In the genomic region with DNA sequence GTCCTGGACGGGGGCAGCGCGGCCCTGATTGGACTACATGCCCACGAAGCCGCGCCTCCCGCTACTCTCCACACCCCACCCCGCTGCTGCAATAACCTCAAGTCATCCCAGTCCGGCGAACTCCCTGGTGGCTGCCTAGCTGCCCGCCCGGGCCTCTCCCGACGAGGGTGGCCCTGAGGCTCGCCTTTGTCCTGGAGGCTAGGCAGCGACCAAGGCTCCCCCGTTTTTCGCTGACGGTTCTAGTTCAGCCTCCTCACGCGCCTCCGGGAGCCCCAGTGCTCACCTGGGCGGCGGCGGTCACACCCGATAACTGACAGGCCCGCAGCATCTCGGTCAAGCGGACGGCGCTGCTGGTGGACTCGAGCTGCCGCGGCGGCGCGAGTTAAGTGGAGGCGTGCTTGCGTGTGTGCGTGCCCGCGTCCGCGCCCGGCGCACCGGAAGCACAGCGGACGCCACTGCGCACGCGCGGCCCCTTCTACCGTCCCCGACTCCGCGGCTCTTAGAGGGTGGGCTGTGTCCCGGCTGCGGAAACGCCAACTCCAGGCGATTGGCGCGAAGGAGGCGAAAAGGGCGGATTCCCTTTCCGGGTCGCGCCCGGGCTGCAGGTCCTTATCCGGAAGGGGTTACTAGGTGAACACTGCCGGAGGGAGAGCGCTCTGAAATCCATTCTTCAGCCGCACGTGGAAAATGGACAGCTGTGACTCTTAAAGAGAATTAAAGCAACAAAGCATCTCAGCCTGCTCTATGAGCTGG, we compare ENCODE assay signal across 8 cellular contexts. TPM values are rescaled to one million over a fixed set of nuclear protein-coding genes. Genes with fewer than 3 reads are reported as not detected.
DNase-seq lines count a peak whose midpoint lies in the region; ATAC-seq and TF ChIP-seq lines count a peak whose summit lies in the region.

TSS of gene IMMT (minus strand) at position 408 of the 753 bp plus-strand sequence. CDS start at position 328, 80 bp downstream.

- peak within 1 kb of the TSS; percentile 86 for H3K4me3 Mint-ChIP-seq in activated CD4-positive, alpha-beta T cell treated with anti-CD3 and anti-CD28 coated beads, Interleukin-2, amount 10 ng/mL, durations not matched to agents 7 days and 5 days

- no peaks in the 10 kb centered on the region for H3K4me1 ChIP-seq in BE2C

- CTCF ChIA-PET in activated CD4-positive, alpha-beta T cell treated with anti-CD3 and anti-CD28 coated beads, Interleukin-2, amount 10 ng/mL, durations not matched to agents 7 days and 5 days (lab: Charles Lee): interaction anchor here (0.6 kb wide), 1 partner anchor 397 kb away, joined by 3 read pairs; no protein-coding TSS in a partner anchor

- peak within 1 kb of the TSS; percentile 83 for H3K4me3 ChIP-seq in BE2C (ENCODE audit: low read depth, low read length)

- ATAC-seq in HG03460 (IDR thresholded peaks at IDR 0.05; ENCODE audit: unreplicated experiment) (peak; percentile 84), left lobe of liver (peak; percentile 86)

- no peaks in the 10 kb centered on the region for H3K27me3 Mint-ChIP-seq in activated CD4-positive, alpha-beta T cell treated with anti-CD3 and anti-CD28 coated beads, Interleukin-2, amount 10 ng/mL, durations not matched to agents 7 days and 5 days

- H3K27me3 ChIP-seq in BE2C: no peaks in the 10 kb centered on the region

- DNase-seq in BE2C (peak; percentile 93), GM19240 (ENCODE audit: insufficient read length, low spot score) (peak; percentile 64), NCI-H526 (lab: John Stamatoyannopoulos, UW) (peak; percentile 92 to 97), cortex of kidney (lab: John Stamatoyannopoulos, UW) (peak; percentile 42), left lobe of liver (ENCODE audit: low spot score) (peak; percentile 98)
- peak; percentile 95 for DNase-seq in activated CD4-positive, alpha-beta T cell treated with anti-CD3 and anti-CD28 coated beads, Interleukin-2, amount 10 ng/mL, durations not matched to agents 7 days and 5 days
- peak; percentile 93 for DNase-seq in stimulated activated CD4-positive, alpha-beta T cell treated with anti-CD3 and anti-CD28 coated beads, Interleukin-2, amount 100 ng/mL, for 4 hours (ENCODE audit: low read depth)

- no peak for TF ChIP-seq CTCF in BE2C (IDR thresholded peaks at IDR 0.05; ENCODE audit: low read depth, low read length)

- peaks cover 2% of the 10 kb centered on the region for H3K9me3 Mint-ChIP-seq in activated CD4-positive, alpha-beta T cell treated with anti-CD3 and anti-CD28 coated beads, Interleukin-2, amount 10 ng/mL, durations not matched to agents 7 days and 5 days

- H3K9me3 ChIP-seq in BE2C: no peaks in the 10 kb centered on the region

- peaks cover 24% of the 10 kb centered on the region for H3K36me3 Mint-ChIP-seq in activated CD4-positive, alpha-beta T cell treated with anti-CD3 and anti-CD28 coated beads, Interleukin-2, amount 10 ng/mL, durations not matched to agents 7 days and 5 days (ENCODE audit: low read depth)

- peak within 1 kb of the TSS; percentile 95 for H3K27ac Mint-ChIP-seq in activated CD4-positive, alpha-beta T cell treated with anti-CD3 and anti-CD28 coated beads, Interleukin-2, amount 10 ng/mL, durations not matched to agents 7 days and 5 days

- H3K36me3 ChIP-seq in BE2C: peaks cover 3% of the 10 kb centered on the region

- POLR2A ChIA-PET in activated CD4-positive, alpha-beta T cell treated with anti-CD3 and anti-CD28 coated beads, Interleukin-2, amount 10 ng/mL, durations not matched to agents 7 days and 5 days (lab: Charles Lee): interaction anchor here (0.6 to 1.4 kb wide), 4 partner anchors 9 to 421 kb away, joined by 3 to 6 read pairs (median 3); partner anchors contain the start of gene KDM3A

- H3K4me1 Mint-ChIP-seq in activated CD4-positive, alpha-beta T cell treated with anti-CD3 and anti-CD28 coated beads, Interleukin-2, amount 10 ng/mL, durations not matched to agents 7 days and 5 days: peaks cover 59% of the 10 kb centered on the region

RNA-seq across cellular contexts. Expression of gene IMMT, which starts in this region (rescaled TPM):
- polyA plus RNA-seq in BE2C (2012; ENCODE audit: insufficient read depth, insufficient read length, low read depth): 48.0 TPM
- total RNA-seq in activated CD4-positive, alpha-beta T cell treated with anti-CD3 and anti-CD28 coated beads, Interleukin-2, amount 10 ng/mL, durations not matched to agents 7 days and 5 days: 100 to 1,000 TPM; 130 to 135 TPM
- 50.1 TPM for total RNA-seq in left lobe of liver

Comparison
In these comparisons a context has a peak if more than half of its experiments do, and no peak if none do; other contexts are left out.
1. Peak in every context shown above with its lines: DNase-seq, ATAC-seq and H3K4me3 ChIP-seq.
2. DNase-seq: peak in every context shown above with its lines; median percentile 98 in left lobe of liver; 95 in activated CD4-positive, alpha-beta T cell treated with anti-CD3 and anti-CD28 coated beads, Interleukin-2, amount 10 ng/mL, durations not matched to agents 7 days and 5 days; 94 in NCI-H526; 93 in BE2C; 93 in stimulated activated CD4-positive, alpha-beta T cell treated with anti-CD3 and anti-CD28 coated beads, Interleukin-2, amount 100 ng/mL, for 4 hours; 64 in GM19240; 42 in cortex of kidney.